ENCODE assay signal across 8 cellular contexts in the genomic region with DNA sequence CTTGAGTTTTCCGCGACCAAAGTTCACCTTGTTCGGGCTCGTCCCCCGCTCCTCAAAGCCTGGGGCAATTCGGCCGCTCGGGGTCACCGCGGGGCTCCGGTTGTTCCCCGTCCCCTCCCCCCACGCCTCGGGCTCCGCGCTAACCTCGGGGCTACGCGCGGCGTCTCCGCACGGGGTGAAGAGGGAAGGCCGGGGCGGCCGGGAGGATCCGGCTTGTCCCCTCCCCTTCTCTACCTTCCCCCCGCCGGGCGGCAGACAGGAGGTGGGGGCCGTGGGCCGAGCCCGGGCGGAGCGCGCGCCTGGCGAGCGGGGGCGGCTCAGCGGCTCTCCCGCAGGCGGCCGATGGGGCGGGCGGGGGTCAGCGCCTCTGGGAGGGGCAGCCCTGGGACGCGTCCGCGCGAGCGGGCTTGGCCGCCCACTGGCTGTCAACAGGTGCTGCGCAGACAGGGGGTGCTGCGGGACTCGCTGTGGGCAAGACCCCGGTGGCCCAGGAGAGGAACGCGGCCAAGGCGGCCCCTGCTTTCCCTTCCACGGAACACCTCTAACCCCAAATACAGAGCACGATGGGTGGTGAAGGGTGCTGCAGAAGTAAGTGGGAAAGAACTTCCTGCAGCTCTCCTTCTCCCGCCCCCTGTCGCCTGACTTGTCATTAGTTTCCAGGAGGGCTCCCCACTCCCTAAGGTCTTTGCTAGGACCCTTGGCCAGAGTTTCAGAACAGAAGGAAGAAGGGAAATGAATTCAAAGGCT. TPM values are rescaled to one million over a fixed set of nuclear protein-coding genes. Genes with fewer than 3 reads are reported as not detected.
DNase-seq lines count a peak whose midpoint lies in the region; ATAC-seq, FAIRE-seq and TF ChIP-seq lines count a peak whose summit lies in the region.

A gene with protein sequence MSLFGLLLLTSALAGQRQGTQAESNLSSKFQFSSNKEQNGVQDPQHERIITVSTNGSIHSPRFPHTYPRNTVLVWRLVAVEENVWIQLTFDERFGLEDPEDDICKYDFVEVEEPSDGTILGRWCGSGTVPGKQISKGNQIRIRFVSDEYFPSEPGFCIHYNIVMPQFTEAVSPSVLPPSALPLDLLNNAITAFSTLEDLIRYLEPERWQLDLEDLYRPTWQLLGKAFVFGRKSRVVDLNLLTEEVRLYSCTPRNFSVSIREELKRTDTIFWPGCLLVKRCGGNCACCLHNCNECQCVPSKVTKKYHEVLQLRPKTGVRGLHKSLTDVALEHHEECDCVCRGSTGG (minus strand): TSS at position 177 of the 747 bp plus-strand sequence. CDS start 896 bp downstream, outside the sequence.

- peak; percentile 70 for DNase-seq in AG08395 (ENCODE audit: low spot score)
- DNase-seq in GM19238 (ENCODE audit: insufficient read length, low spot score), result peak; percentile 5
- DNase-seq in NCI-H446 treated with DMSO at 0.1 percent for 48 hours (lab: John Stamatoyannopoulos, UW), result peak; percentile 80
- no peak for DNase-seq in astrocyte of the cerebellum (ENCODE audit: low read depth)
- peak; percentile 87 for DNase-seq in left ventricle myocardium superior
- DNase-seq in pancreas, result peak; percentile 78 to 90 (median 86)

- no peaks in the 10 kb centered on the region for H3K9me3 ChIP-seq in pancreas

- H3K27ac ChIP-seq in pancreas, result peak within 1 kb of the TSS; percentile 77 to 98 (median 92)

- intact Hi-C loops in left ventricle myocardium superior (cut with micrococcal nuclease) (no loop called here), pancreas (cut with DNase I) (no loop called here)

- H3K4me3 ChIP-seq in astrocyte of the cerebellum (ENCODE audit: low read depth, low read length), result peak within 1 kb of the TSS; percentile 92
- H3K4me3 ChIP-seq in pancreas, result peak within 1 kb of the TSS; percentile 61 to 77 (median 73)

- peaks cover 3 to 35% (median 10%) of the 10 kb centered on the region in 3 donors for H3K4me1 ChIP-seq in pancreas

- FAIRE-seq in pancreas (lab: Jason Lieb, UNC), result no peak

- peak; percentile 42 for TF ChIP-seq CTCF in astrocyte of the cerebellum (IDR thresholded peaks at IDR 0.05; ENCODE audit: low read depth, low read length, missing control alignments)
- peak in 3 of 4 donors; percentile 22 to 48 (median 32) for TF ChIP-seq CTCF in pancreas (IDR thresholded peaks at IDR 0.05)

- in situ Hi-C loops in astrocyte of the cerebellum (cut with HindIII; ENCODE audit: low sequenced_read_pairs), result no loop called here

- H3K36me3 ChIP-seq in pancreas, result no peaks in the 10 kb centered on the region

- no peaks in the 10 kb centered on the region for H3K27me3 ChIP-seq in pancreas

- ATAC-seq in left ventricle myocardium superior (peak; percentile 88), pancreas (peak; percentile 72 to 86 (median 80)), HG03342 (IDR thresholded peaks at IDR 0.05; ENCODE audit: unreplicated experiment) (no peak), GM21723 (IDR thresholded peaks at IDR 0.05; ENCODE audit: unreplicated experiment) (no peak)

- WGBS in pancreas, 2 donors, result 0% methylated on average over 55 to 65 of the region's 65 CpGs

RNA-seq across cellular contexts. Expression of the gene that starts here (rescaled TPM):
- total RNA-seq in left ventricle myocardium superior (12.8 TPM), pancreas (10 to 100 TPM; 10.8 to 32.9 (median 13.5) TPM)
- 10 to 100 TPM in 1 of 2 donors, 1 to 10 TPM in 1; 4.3 to 13.4 TPM for polyA plus RNA-seq in pancreas

Comparison
In these comparisons a context has a peak if more than half of its experiments do, and no peak if none do; other contexts are left out.
1. ATAC-seq: peak in left ventricle myocardium superior (single experiment) and pancreas (4 of 4); none in HG03342 (single experiment) and GM21723 (single experiment).